Comparison of ENCODE assay signal across 9 cellular contexts in the genomic region with DNA sequence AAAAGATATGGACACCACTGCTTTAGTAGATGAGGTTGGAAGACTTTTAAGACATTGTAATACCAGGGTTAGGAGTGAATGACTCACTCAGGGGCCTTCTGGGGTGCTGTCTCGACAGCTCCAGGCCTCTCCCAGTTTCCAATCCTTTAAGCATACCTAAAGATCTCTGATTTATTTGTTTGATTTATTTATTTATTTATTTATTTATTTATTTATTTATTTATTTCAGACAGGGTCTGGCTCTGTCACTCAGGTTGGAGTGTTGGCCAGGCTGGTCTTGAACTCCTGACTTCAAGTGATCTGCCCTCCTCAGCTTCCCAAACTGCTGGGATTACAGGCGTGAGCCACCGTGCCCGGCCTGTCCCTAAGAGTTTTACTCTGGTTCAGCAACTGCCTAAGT. TPM values are rescaled to one million over a fixed set of nuclear protein-coding genes. Genes with fewer than 3 reads are reported as not detected.
DNase-seq lines count a peak whose midpoint lies in the region; ATAC-seq, FAIRE-seq and TF ChIP-seq lines count a peak whose summit lies in the region.
"Not testable (repeated sequence)": the region's sequence is repeated elsewhere in the genome, so short reads cannot be mapped to it uniquely, and the experiment has no call there.
"Had no signal": no experiment of that assay in that cellular context is flagged by ENCODE, and none has a peak within 500 bp of the region (broad histone marks: within the 10 kb centered on the region; RNA-seq: fewer than 3 reads in every experiment).

No MANE protein-coding gene starts in this region.

- not testable (repeated sequence) for H3K4me2 ChIP-seq in A549; IMR-90 (ENCODE audit: low read depth, low read length)

- H3K23ac ChIP-seq in IMR-90 (ENCODE audit: low read depth, low read length): not testable (repeated sequence)

- not testable (repeated sequence) for H2BK20ac ChIP-seq in IMR-90 (ENCODE audit: low read depth, low read length)

- H3K27ac ChIP-seq in A549; IMR-90 (ENCODE audit: insufficient read depth, low read length): not testable (repeated sequence)

- not testable (repeated sequence) for TF ChIP-seq CTCF in A549 (IDR thresholded peaks at IDR 0.05); IMR-90 (conservative IDR thresholded peaks at IDR 0.05; ENCODE audit: low read depth, low read length); choroid plexus epithelial cell (conservative IDR thresholded peaks at IDR 0.05; ENCODE audit: low read depth, low read length); fibroblast of pulmonary artery (IDR thresholded peaks at IDR 0.05; ENCODE audit: low read length, missing control alignments)

- TF ChIP-seq POLR2A in A549 (IDR thresholded peaks at IDR 0.05; ENCODE audit: low read length); GM12892 (IDR thresholded peaks at IDR 0.05; ENCODE audit: low read depth, low read length); IMR-90 (IDR thresholded peaks at IDR 0.05; ENCODE audit: low read depth, low read length): not testable (repeated sequence)

- not testable (repeated sequence) for H3K9ac ChIP-seq in IMR-90 (ENCODE audit: low read depth, low read length)

- not testable (repeated sequence) for TF ChIP-seq RAD21 in A549 (conservative IDR thresholded peaks at IDR 0.05 in 1 of 2, IDR thresholded peaks at IDR 0.05 in 1 of 2); IMR-90 (IDR thresholded peaks at IDR 0.05; ENCODE audit: low read length)

- H2AFZ ChIP-seq in IMR-90 (replicated peaks; ENCODE audit: low read length, poor library complexity): not testable (repeated sequence)

- POLR2A ChIA-PET in A549 (lab: Yijun Ruan, JAX); IMR-90 (lab: Charles Lee; ENCODE audit: unreplicated experiment): not testable (repeated sequence)

- H3K56ac ChIP-seq in IMR-90 (ENCODE audit: extremely low read depth, insufficient read depth, low read length): not testable (repeated sequence)

- not testable (repeated sequence) for H3K27me3 ChIP-seq in IMR-90 (ENCODE audit: control insufficient read depth, insufficient read depth, low read length)

- ATAC-seq in A549; IMR-90 (ENCODE audit: low read depth): not testable (repeated sequence)

- H3K79me1 ChIP-seq in IMR-90 (ENCODE audit: low read depth in 1 of 2, low read length in 2 of 2): not testable (repeated sequence)

- H3K18ac ChIP-seq in IMR-90 (ENCODE audit: low read depth, low read length): not testable (repeated sequence)

- not testable (repeated sequence) for H2BK5ac ChIP-seq in IMR-90 (ENCODE audit: low read depth, low read length, poor library complexity, severe bottlenecking)

- H4K5ac ChIP-seq in IMR-90 (ENCODE audit: low read depth, low read length): not testable (repeated sequence)

- H2AK9ac ChIP-seq in IMR-90 (replicated peaks; ENCODE audit: low read depth, low read length, poor library complexity): not testable (repeated sequence)

- not testable (repeated sequence) for H2AK5ac ChIP-seq in IMR-90 (ENCODE audit: low read depth, low read length)

- H3K4me3 ChIP-seq in A549; IMR-90 (ENCODE audit: insufficient read depth, low read depth, low read length); choroid plexus epithelial cell (ENCODE audit: low read depth, low read length); fibroblast of pulmonary artery (replicated peaks; ENCODE audit: low read depth, low read length): not testable (repeated sequence)

- dilution Hi-C loops in IMR-90 (cut with HindIII; ENCODE audit: low sequenced_read_pairs, unreplicated experiment): not testable (repeated sequence)

- H3K14ac ChIP-seq in IMR-90 (replicated peaks; ENCODE audit: low read depth, low read length): not testable (repeated sequence)

- H4K20me1 ChIP-seq in IMR-90 (ENCODE audit: insufficient read depth, low read length): not testable (repeated sequence)

- H3K9me3 ChIP-seq in A549; IMR-90 (ENCODE audit: control insufficient read depth, insufficient read depth, low read length): not testable (repeated sequence)

- not testable (repeated sequence) for H2BK15ac ChIP-seq in IMR-90 (ENCODE audit: low read depth, low read length)

- H2BK120ac ChIP-seq in IMR-90 (ENCODE audit: low read depth, low read length): not testable (repeated sequence)

- not testable (repeated sequence) for H3K36me3 ChIP-seq in IMR-90 (ENCODE audit: control insufficient read depth, insufficient read depth, low read length)

- H3K9me1 ChIP-seq in IMR-90 (ENCODE audit: insufficient read depth, low read length): not testable (repeated sequence)

- not testable (repeated sequence) for H3K4me1 ChIP-seq in A549; IMR-90 (ENCODE audit: control insufficient read depth, insufficient read depth, low read length)

- intact Hi-C loops in IMR-90 (cut with micrococcal nuclease): not testable (repeated sequence)

- TF ChIP-seq EP300 in A549 (IDR thresholded peaks at IDR 0.05): not testable (repeated sequence)

- H3K4ac ChIP-seq in IMR-90 (ENCODE audit: low read depth, low read length): not testable (repeated sequence)

- not testable (repeated sequence) for H4K8ac ChIP-seq in IMR-90 (ENCODE audit: low read depth in 2 of 2, low read length in 2 of 2)

- 50% methylated on average over 1 of the region's 4 CpGs for WGBS in A549 (ENCODE audit: missing lambda C conversion rate)
- no CpG with 5 or more reads among the region's 4 CpGs for WGBS in IMR-90 (ENCODE audit: extremely low coverage in 2 of 2, insufficient read length in 1 of 2), 2 experiments

- in situ Hi-C loops in IMR-90 (cut with MboI; ENCODE audit: low sequenced_read_pairs): not testable (repeated sequence)

- CTCF ChIA-PET in A549 (lab: Yijun Ruan, JAX): interaction anchor here (1.0 kb wide), 1 partner anchor 8 kb away, joined by 4 read pairs; no protein-coding TSS in a partner anchor
- CTCF ChIA-PET in IMR-90 (lab: Yijun Ruan, JAX): not testable (repeated sequence)

- FAIRE-seq in A549 (lab: Jason Lieb, UNC): not testable (repeated sequence)
- FAIRE-seq in GM12892 (lab: Jason Lieb, UNC): peak; percentile 76

- not testable (repeated sequence) for BruUV-seq in IMR-90 (replicated peaks; lab: Mats Ljungman, UMichigan)

- not testable (repeated sequence) for DNase-seq in A549 (ENCODE audit: low read depth in 1 of 2, low spot score in 1 of 2); GM12892 (ENCODE audit: insufficient read length)
- DNase-seq in IMR-90 (peak; percentile 10), amniotic epithelial cell (ENCODE audit: low read depth) (peak; percentile 50), choroid plexus epithelial cell (ENCODE audit: low read depth) (peak; percentile 33), fibroblast of pulmonary artery (ENCODE audit: low read depth) (peak; percentile 8), mesenteric fat pad (ENCODE audit: low spot score) (peak; percentile 20)

- not testable (repeated sequence) for H4K91ac ChIP-seq in IMR-90 (ENCODE audit: insufficient read depth, low read depth, low read length)

TF ChIP-seq in A549, 52 proteins besides CTCF, POLR2A, EP300 and RAD21:
- peak; percentile 87 for TF ChIP-seq ZC3H11A (IDR thresholded peaks at IDR 0.05)

RNA-seq across cellular contexts. Expression of gene TAF1, which starts 16.9 kb away (rescaled TPM):
- polyA plus RNA-seq in A549 (2011; rRNA removed) (29.7 and 31.3 TPM in 2 replicates), A549 (2017; fragmentation: RNase III; extraction: RNeasy Plus Mini Kit Qiagen cat#74134 plus additional on column Dnase treatment) (20.9 to 21.2 TPM (median 21.1 TPM) in 3 replicates), IMR-90 (2012; rRNA removed) (11.6 and 15.7 TPM in 2 replicates)
- 9.5 and 10.6 TPM in 2 replicates for polyA plus RNA-seq in A549 (2012; cell fraction: cytosol; rRNA removed)
- 8.7 and 10.1 TPM in 2 replicates for polyA plus RNA-seq in A549 (2012; cell fraction: nucleus; rRNA removed)
- 32.9 and 51.0 TPM in 2 replicates for polyA minus RNA-seq in A549 (2011; rRNA and poly(A)+ RNA removed)
- 17.7 TPM for polyA plus RNA-seq in GM12892 (2012; ENCODE audit: missing spikeins)
- total RNA-seq in IMR-90 (2012; rRNA removed) (25.5 and 36.1 TPM in 2 replicates), mesenteric fat pad (36.9 TPM)
- polyA plus RNA-seq in IMR-90 (2012; cell fraction: cytosol; rRNA removed): 2.1 and 2.9 TPM in 2 replicates
- 3.6 and 29.2 TPM in 2 replicates for polyA plus RNA-seq in IMR-90 (2012; cell fraction: nucleus; rRNA removed; ENCODE audit: low replicate concordance)

RNA-seq across cellular contexts. Expression of gene ITGB1BP2, which starts 47.7 kb away (rescaled TPM):
- polyA plus RNA-seq in A549 (2011; rRNA removed) (3.1 and 3.6 TPM in 2 replicates), A549 (2017; fragmentation: RNase III; extraction: RNeasy Plus Mini Kit Qiagen cat#74134 plus additional on column Dnase treatment) (1.4 to 2.4 TPM (median 2.0 TPM) in 3 replicates), IMR-90 (2012; rRNA removed) (3.0 and 3.5 TPM in 2 replicates)
- polyA plus RNA-seq in A549 (2012; cell fraction: cytosol; rRNA removed): 1.7 and 1.9 TPM in 2 replicates
- 10.4 and 17.5 TPM in 2 replicates for polyA plus RNA-seq in A549 (2012; cell fraction: nucleus; rRNA removed)
- 3.4 and 5.0 TPM in 2 replicates for polyA minus RNA-seq in A549 (2011; rRNA and poly(A)+ RNA removed)
- polyA plus RNA-seq in GM12892 (2012; ENCODE audit: missing spikeins): 2.3 TPM
- total RNA-seq in IMR-90 (2012; rRNA removed) (1.7 and 3.0 TPM in 2 replicates), mesenteric fat pad (0.84 TPM)
- polyA plus RNA-seq in IMR-90 (2012; cell fraction: cytosol; rRNA removed): 1.0 and 2.5 TPM in 2 replicates
- 4.8 and 9.0 TPM in 2 replicates for polyA plus RNA-seq in IMR-90 (2012; cell fraction: nucleus; rRNA removed; ENCODE audit: low replicate concordance)
- polyA plus RNA-seq: CD14-positive monocyte; CD4-positive, alpha-beta memory T cell had no signal
